13 cellular contexts compared by ENCODE assay signal in genomic region chr20:52490715-52491430, GRCh38.
A peak's percentile ranks its signal among the peaks of the same experiment; 100 is the strongest.
DNase-seq lines count a peak whose midpoint lies in the region; ATAC-seq and TF ChIP-seq lines count a peak whose summit lies in the region.
"Had no signal": no experiment of that assay in that cellular context is flagged by ENCODE, and none has a peak within 500 bp of the region (broad histone marks: within the 10 kb centered on the region; RNA-seq: fewer than 3 reads in every experiment).

No MANE protein-coding gene starts in this region.

- no peak overlapping the region for H2BK120ac ChIP-seq in trophoblast cell (ENCODE audit: insufficient read depth, low read length, poor library complexity)

- no peak overlapping the region for H4K8ac ChIP-seq in trophoblast cell (ENCODE audit: low read depth, low read length)

- DNase-seq in GM23248, result peak; percentile 84
- DNase-seq in SK-MEL-5 (ENCODE audit: low read depth, low spot score), result peak; percentile 49
- peak; percentile 62 for DNase-seq in fibroblast of peridontal ligament (ENCODE audit: extremely low read depth)
- peak; percentile 58 to 85 for DNase-seq in trophoblast cell
- DNase-seq in NCI-H82 treated with DMSO at 0.1 percent for 48 hours (lab: John Stamatoyannopoulos, UW; ENCODE audit: unreplicated experiment), result no peak
- no peak for DNase-seq in midbrain (lab: John Stamatoyannopoulos, UW)
- no peak for DNase-seq in spleen
- DNase-seq: endodermal cell, kidney, NCI-H1092, T-helper 2 cell had no signal

- no peak for TF ChIP-seq CTCF in spleen (IDR thresholded peaks at IDR 0.05 in 8 of 11, conservative IDR thresholded peaks at IDR 0.05 in 3 of 11)

- H3K4me2 ChIP-seq in GM23248 (ENCODE audit: unreplicated experiment), result peak overlapping the region; percentile 5
- H3K4me2 ChIP-seq in trophoblast cell (ENCODE audit: low read length), result no peak overlapping the region

- H3F3A ChIP-seq in GM23248 (ENCODE audit: insufficient read depth), result peaks cover 34% of the 10 kb centered on the region

- no peak overlapping the region for H3K18ac ChIP-seq in trophoblast cell (ENCODE audit: low read length)

- H3K36me3 ChIP-seq in GM23248 (ENCODE audit: low read depth) (no peaks in the 10 kb centered on the region), trophoblast cell (ENCODE audit: control insufficient read depth in 1 of 2, insufficient read depth in 2 of 2, low read length in 2 of 2) (no peaks in the 10 kb centered on the region), spleen (no peaks in the 10 kb centered on the region)
- H3K36me3 ChIP-seq: tibial nerve had no signal

- H2BK12ac ChIP-seq in trophoblast cell (ENCODE audit: low read length), result no peak overlapping the region

- peaks cover 40% of the 10 kb centered on the region for H3K4me1 ChIP-seq in GM23248 (ENCODE audit: insufficient read depth)
- H3K4me1 ChIP-seq in trophoblast cell (ENCODE audit: control insufficient read depth in 1 of 2, insufficient read depth in 2 of 2, low read length in 2 of 2), result peaks cover 4 to 11% of the 10 kb centered on the region in 2 experiments
- H3K4me1 ChIP-seq in spleen, result peaks cover 0 to 9% (median 0%) of the 10 kb centered on the region in 6 donors
- H3K4me1 ChIP-seq: tibial nerve had no signal

- H4K91ac ChIP-seq in trophoblast cell (ENCODE audit: low read depth, low read length), result no peak overlapping the region

- peak overlapping the region; percentile 67 for H3K27ac ChIP-seq in GM23248
- peak overlapping the region; percentile 43 for H3K27ac ChIP-seq in trophoblast cell (ENCODE audit: low read depth, low read length)
- no peak overlapping the region for H3K27ac ChIP-seq in spleen
- H3K27ac ChIP-seq: tibial nerve had no signal

- H3K23ac ChIP-seq in trophoblast cell (ENCODE audit: low read length), result no peak overlapping the region

- no peak for ATAC-seq in GM19351 (IDR thresholded peaks at IDR 0.05; ENCODE audit: unreplicated experiment)

- H3K27me3 ChIP-seq in GM23248 (replicated peaks; ENCODE audit: insufficient read depth) (no peaks in the 10 kb centered on the region), trophoblast cell (ENCODE audit: insufficient read depth, low read length) (no peaks in the 10 kb centered on the region), spleen (replicated peaks in 1 of 7) (peaks cover 0 to 16% (median 0%) of the 10 kb centered on the region in 7 donors)
- H3K27me3 ChIP-seq: tibial nerve had no signal

- no peak overlapping the region for H2AK5ac ChIP-seq in trophoblast cell (ENCODE audit: low read length)

- no peaks in the 10 kb centered on the region for H3K79me2 ChIP-seq in GM23248 (ENCODE audit: insufficient read depth)
- H3K79me2 ChIP-seq in trophoblast cell (ENCODE audit: control insufficient read depth, insufficient read depth, low read length, poor library complexity), result no peaks in the 10 kb centered on the region

- peaks cover 4% of the 10 kb centered on the region for H3K79me1 ChIP-seq in trophoblast cell (ENCODE audit: low read length)

- H3K9me3 ChIP-seq in GM23248 (ENCODE audit: low read depth) (no peaks in the 10 kb centered on the region), trophoblast cell (ENCODE audit: insufficient read depth, low read depth, low read length) (no peaks in the 10 kb centered on the region), spleen (peaks cover 0 to 4% (median 0%) of the 10 kb centered on the region in 8 donors)
- H3K9me3 ChIP-seq: tibial nerve had no signal

- intact Hi-C loops in spleen (cut with DNase I; ENCODE audit: low total_unique reads), result no loop called here

- no peak overlapping the region for H3K4me3 ChIP-seq in GM23248
- no peak overlapping the region for H3K4me3 ChIP-seq in trophoblast cell (ENCODE audit: low read depth, low read length)
- H3K4me3 ChIP-seq in spleen, result no peak overlapping the region
- H3K4me3 ChIP-seq: tibial nerve had no signal

- H4K12ac ChIP-seq in trophoblast cell (ENCODE audit: low read depth, low read length), result no peak overlapping the region

- no peaks in the 10 kb centered on the region for H4K20me1 ChIP-seq in GM23248 (ENCODE audit: insufficient read depth)

- 72% methylated on average over 10 of the region's 10 CpGs for WGBS in GM23248 (ENCODE audit: low coverage in 1 of 2, low lambda C conversion rate in 2 of 2, missing lambda C conversion rate in 2 of 2), 2 experiments
- WGBS in trophoblast cell (ENCODE audit: extremely low coverage, insufficient coverage, insufficient read length), result no CpG with 5 or more reads among the region's 10 CpGs
- 85 to 89% (median 87%) methylated on average over 10 of the region's 10 CpGs for WGBS in spleen, 5 donors

- no peak overlapping the region for H2AFZ ChIP-seq in GM23248
- no peak overlapping the region for H2AFZ ChIP-seq in trophoblast cell (ENCODE audit: insufficient read depth, low read length, poor library complexity)

- H3K9ac ChIP-seq in GM23248 (peak overlapping the region; percentile 28; the same call in 1 of the 2 replicates), trophoblast cell (ENCODE audit: low read length) (no peak overlapping the region)

- no peak overlapping the region for H3K14ac ChIP-seq in trophoblast cell (ENCODE audit: low read length)

- TF ChIP-seq POLR2A in spleen (IDR thresholded peaks at IDR 0.05), result no peak

- in situ Hi-C loops in GM23248 (cut with MboI) (no loop called here), SK-MEL-5 (cut with HindIII; ENCODE audit: low pct_unique_long_range_greater_than_20kb, low sequenced_read_pairs) (no loop called here)

- no peak overlapping the region for H2BK5ac ChIP-seq in trophoblast cell (ENCODE audit: low read depth, low read length, poor library complexity)

- no peak overlapping the region for H3K4ac ChIP-seq in trophoblast cell (ENCODE audit: low read depth, low read length)

- H3K9me2 ChIP-seq in GM23248 (ENCODE audit: insufficient read depth), result no peaks in the 10 kb centered on the region

Comparison
In these comparisons a context has a peak if more than half of its experiments do, and no peak if none do; other contexts are left out.
1. DNase-seq: peak in GM23248 (single experiment), SK-MEL-5 (single experiment), fibroblast of peridontal ligament (single experiment) and trophoblast cell (2 of 2); none in NCI-H82 treated with DMSO at 0.1 percent for 48 hours (single experiment), midbrain (single experiment) and spleen (single experiment).
2. H3K27ac ChIP-seq: peak in GM23248 (single experiment) and trophoblast cell (single experiment); none in spleen (0 of 8).